Comparison of ENCODE assay signal across 13 cellular contexts in the genomic region with DNA sequence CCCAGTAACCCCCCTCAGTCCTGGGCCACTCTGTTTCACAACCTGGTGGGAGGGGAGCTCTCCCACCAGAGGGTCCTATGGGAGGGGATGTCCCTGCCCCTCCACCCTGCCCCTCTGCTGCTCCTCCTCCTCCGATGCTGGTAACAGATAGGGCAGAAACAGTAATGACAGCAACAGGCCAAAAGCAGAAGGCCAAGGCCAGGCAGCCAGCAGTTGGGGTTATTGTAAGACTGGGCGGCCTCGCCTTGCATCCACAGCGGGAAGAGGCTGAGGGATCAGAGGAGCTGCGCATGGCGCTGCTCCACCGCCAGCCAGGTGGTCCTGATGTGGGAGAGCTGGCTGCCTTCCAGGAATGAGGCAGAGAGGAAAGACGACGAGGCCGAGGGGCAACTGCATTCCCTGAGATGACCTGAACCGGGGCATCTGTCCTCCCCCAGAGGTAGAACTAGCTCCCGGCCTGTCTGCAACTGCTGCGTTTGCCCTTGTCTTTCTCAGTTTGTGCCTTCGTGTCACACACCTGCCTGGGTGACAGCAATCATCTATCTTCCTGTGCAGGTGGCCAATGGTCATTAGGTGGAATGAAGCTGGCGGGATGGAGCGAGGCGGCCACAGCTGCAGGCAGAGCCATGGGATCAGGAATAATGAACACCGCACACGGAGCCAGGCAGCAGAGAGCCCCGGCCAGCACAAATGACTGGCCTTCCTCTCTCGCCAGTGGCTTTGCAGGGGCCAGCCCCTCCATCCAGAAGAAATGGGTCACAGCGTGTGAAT. TPM values are rescaled to one million over a fixed set of nuclear protein-coding genes. Genes with fewer than 3 reads are reported as not detected.
DNase-seq lines count a peak whose midpoint lies in the region; ATAC-seq and TF ChIP-seq lines count a peak whose summit lies in the region.
"Had no signal": no experiment of that assay in that cellular context is flagged by ENCODE, and none has a peak within 500 bp of the region (broad histone marks: within the 10 kb centered on the region; RNA-seq: fewer than 3 reads in every experiment).

No MANE protein-coding gene starts in this region.

- DNase-seq in SHP77 (lab: John Stamatoyannopoulos, UW) (peak; percentile 10 to 28), SHP77 treated with DMSO at 0.1 percent for 48 hours (lab: John Stamatoyannopoulos, UW) (no peak), SJCRH30 (peak; percentile 36 to 59), mesenteric fat pad (ENCODE audit: low spot score) (peak; percentile 82), GM10248 (ENCODE audit: extremely low spot score) (no peak), middle frontal gyrus (ENCODE audit: extremely low spot score, low spot score) (no peak)
- DNase-seq: AML-193, DMS53, NCI-H187, NCI-H2171 treated with DMSO at 0.1 percent for 48 hours, NCI-H524 had no signal

- POLR2A ChIA-PET in GM10248 (lab: Yijun Ruan, JAX): no interaction called here

- TF ChIP-seq CTCF in GM10248 (IDR thresholded peaks at IDR 0.05; ENCODE audit: control extremely low read depth, extremely low read depth, low read depth, missing control alignments): no peak

- no peak overlapping the region for H3K27ac ChIP-seq in SJCRH30

- no peaks in the 10 kb centered on the region for H3K36me3 ChIP-seq in SJCRH30
- H3K36me3 ChIP-seq: HAP-1 had no signal

- H3K27me3 ChIP-seq in SJCRH30: peaks cover 7% of the 10 kb centered on the region; the same call in 1 of the 2 replicates

- peaks cover 3% of the 10 kb centered on the region; the same call in 1 of the 2 replicates for H3K4me1 ChIP-seq in SJCRH30
- H3K4me1 ChIP-seq: HAP-1 had no signal

- ATAC-seq in GM21360 (IDR thresholded peaks at IDR 0.05; ENCODE audit: unreplicated experiment): no peak

- H3K9me3 ChIP-seq in SJCRH30 (replicated peaks): no peaks in the 10 kb centered on the region
- H3K9me3 ChIP-seq: HAP-1 had no signal

- H3K4me3 ChIP-seq in SJCRH30: no peak overlapping the region
- H3K4me3 ChIP-seq: HAP-1 had no signal

- CTCF ChIA-PET in GM10248 (lab: Yijun Ruan, JAX): no interaction called here

RNA-seq across cellular contexts. Expression of gene CACUL1, which starts 54.0 kb away (rescaled TPM):
- total RNA-seq in SJCRH30 (2014; rRNA removed; shearing (Covaris generic)): 50.4 and 52.7 TPM in 2 replicates
- 54.8 TPM for total RNA-seq in mesenteric fat pad

Comparison
In these comparisons a context has a peak if more than half of its experiments do, and no peak if none do; other contexts are left out.
1. DNase-seq: peak in SHP77 (2 of 2), SJCRH30 (2 of 2) and mesenteric fat pad (single experiment); none in SHP77 treated with DMSO at 0.1 percent for 48 hours (single experiment), GM10248 (single experiment) and middle frontal gyrus (single experiment).